In the genomic region with DNA sequence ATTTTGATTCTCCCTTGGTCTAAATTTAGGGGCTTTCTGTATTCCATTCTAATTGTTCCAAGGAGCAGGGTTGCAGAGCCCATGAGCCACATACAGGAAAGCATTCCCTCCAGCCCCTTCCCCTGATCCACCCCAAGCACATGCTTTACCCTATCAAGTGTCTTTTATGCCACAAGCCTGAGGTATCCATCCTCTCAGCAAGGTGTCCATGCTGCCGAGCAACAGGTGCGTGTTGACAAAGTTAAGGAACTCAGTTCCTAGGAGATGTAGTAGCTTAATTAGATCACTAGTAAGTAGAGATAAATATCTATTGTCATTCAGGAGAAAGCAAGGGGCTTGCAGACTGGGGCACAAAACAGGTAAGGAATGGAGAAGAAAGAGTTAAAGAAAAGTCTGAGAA, we compare ENCODE assay signal across 22 cellular contexts.
"Had no signal": no experiment of that assay in that cellular context is flagged by ENCODE, and none has a peak within 500 bp of the region (broad histone marks: within the 10 kb centered on the region; RNA-seq: fewer than 3 reads in every experiment).

No MANE protein-coding gene starts in this region.

- H3K79me2 ChIP-seq: parathyroid adenoma had no signal

- H3K4me3 ChIP-seq: dorsolateral prefrontal cortex, lung, prostate gland, right atrium auricular region, stomach, thyroid gland, vagina had no signal

- H3K36me3 ChIP-seq: prostate gland, right atrium auricular region, stomach, thyroid gland, vagina had no signal

- H3K36me3 Mint-ChIP-seq: memory B cell; mesothelial cell of epicardium; naive thymus-derived CD4-positive, alpha-beta T cell; stimulated activated effector memory CD8-positive, alpha-beta T cell treated with anti-CD3 and anti-CD28 coated beads, Interleukin-12 subunit alpha, Interleukin-12 subunit beta, amount 100 ng/mL, for 72 hours had no signal

- H3K27ac ChIP-seq: dorsolateral prefrontal cortex, parathyroid adenoma, prostate gland, right atrium auricular region, stomach, thyroid gland, vagina had no signal

- H3K9ac ChIP-seq: parathyroid adenoma had no signal

- H3K4me3 Mint-ChIP-seq: memory B cell; mesothelial cell of epicardium; naive thymus-derived CD4-positive, alpha-beta T cell; stimulated activated effector memory CD8-positive, alpha-beta T cell treated with anti-CD3 and anti-CD28 coated beads, Interleukin-12 subunit alpha, Interleukin-12 subunit beta, amount 100 ng/mL, for 72 hours had no signal

- H3K4me1 ChIP-seq: parathyroid adenoma, prostate gland, right atrium auricular region, stomach, thyroid gland, vagina had no signal

- H3K27ac Mint-ChIP-seq: memory B cell; mesothelial cell of epicardium; naive thymus-derived CD4-positive, alpha-beta T cell; stimulated activated effector memory CD8-positive, alpha-beta T cell treated with anti-CD3 and anti-CD28 coated beads, Interleukin-12 subunit alpha, Interleukin-12 subunit beta, amount 100 ng/mL, for 72 hours had no signal

- H3K9me3 Mint-ChIP-seq: memory B cell; mesothelial cell of epicardium; naive thymus-derived CD4-positive, alpha-beta T cell; stimulated activated effector memory CD8-positive, alpha-beta T cell treated with anti-CD3 and anti-CD28 coated beads, Interleukin-12 subunit alpha, Interleukin-12 subunit beta, amount 100 ng/mL, for 72 hours had no signal

- H2AFZ ChIP-seq: parathyroid adenoma had no signal

- H3K27me3 Mint-ChIP-seq: memory B cell had no signal

- ATAC-seq: left lobe of liver; naive thymus-derived CD4-positive, alpha-beta T cell; sciatic nerve; stimulated activated effector memory CD8-positive, alpha-beta T cell treated with anti-CD3 and anti-CD28 coated beads, Interleukin-12 subunit alpha, Interleukin-12 subunit beta, amount 100 ng/mL, for 72 hours had no signal

- DNase-seq: cortex of kidney; dorsolateral prefrontal cortex; effector CD4-positive, alpha-beta T cell; hypothalamus; kidney; naive thymus-derived CD4-positive, alpha-beta T cell; stimulated activated CD4-positive, alpha-beta T cell treated with anti-CD3 and anti-CD28 coated beads, Interleukin-2, amount 100 ng/mL, for 24 hours; stimulated activated CD4-positive, alpha-beta T cell treated with anti-CD3 and anti-CD28 coated beads, Interleukin-4, amount 100 ng/mL, for 24 hours; stimulated activated naive CD4-positive, alpha-beta T cell treated with Interleukin-2 at 50 U/mL for 16 hours; stomach; thyroid gland; trophoblast cell had no signal

- H3K27me3 ChIP-seq: dorsolateral prefrontal cortex, right atrium auricular region, stomach, thyroid gland, vagina had no signal
